16 cellular contexts compared by ENCODE assay signal in the genomic region with DNA sequence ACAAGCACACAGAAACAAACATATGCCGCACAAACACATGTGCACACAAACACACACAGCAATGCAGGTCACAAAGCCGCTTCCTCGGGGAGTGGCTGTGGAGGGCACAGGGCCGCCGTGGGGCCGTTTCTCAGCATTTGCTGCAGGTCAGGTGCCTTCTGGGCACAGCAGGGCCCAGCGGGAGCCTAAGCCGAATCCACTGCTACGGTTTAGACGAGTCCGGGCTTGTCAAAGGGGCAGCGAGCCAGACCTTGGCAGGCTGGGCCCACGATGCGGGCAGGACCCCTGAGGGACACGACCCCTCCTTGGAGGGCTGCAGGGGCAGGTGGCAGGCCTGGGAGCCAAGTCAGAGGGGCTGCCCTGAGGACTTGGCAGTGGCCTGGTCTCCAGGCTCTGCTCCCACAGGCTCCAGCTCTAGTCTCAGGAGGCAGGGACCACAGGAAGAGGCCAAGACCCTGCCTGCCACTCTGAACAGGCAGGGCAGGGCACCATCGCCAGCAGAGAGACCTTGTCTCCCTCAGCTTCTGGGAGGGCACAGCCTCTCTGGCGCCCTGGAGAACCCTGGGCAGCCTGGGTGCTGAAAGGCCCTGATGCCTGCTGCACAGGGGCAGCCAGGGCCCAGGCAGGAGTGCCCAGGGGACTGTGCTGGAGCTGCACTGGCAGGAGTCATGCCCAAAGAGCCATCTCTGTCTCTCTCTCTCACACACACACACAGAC. TPM values are rescaled to one million over a fixed set of nuclear protein-coding genes. Genes with fewer than 3 reads are reported as not detected.
"Had no signal": no experiment of that assay in that cellular context is flagged by ENCODE, and none has a peak within 500 bp of the region (broad histone marks: within the 10 kb centered on the region; RNA-seq: fewer than 3 reads in every experiment).

No MANE protein-coding gene starts in this region.

- H3K9me3 Mint-ChIP-seq: activated CD4-positive, alpha-beta memory T cell treated with anti-CD3 and anti-CD28 coated beads, Interleukin-2, amount 10 ng/mL, durations not matched to agents 7 days and 5 days; activated naive CD8-positive, alpha-beta T cell treated with anti-CD3 and anti-CD28 coated beads, Interleukin-2, amount 50 U/mL, for 24 hours; activated T-cell treated with anti-CD3 and anti-CD28 coated beads, Interleukin-2, amount 50 U/mL, for 72 hours had no signal

- H3K4me1 ChIP-seq: colonic mucosa, neural progenitor cell, parathyroid adenoma had no signal

- H3K36me3 ChIP-seq: cardiac muscle cell, colonic mucosa, neural progenitor cell, upper lobe of left lung had no signal

- DNase-seq: activated CD4-positive, alpha-beta memory T cell treated with anti-CD3 and anti-CD28 coated beads, Interleukin-2, amount 10 ng/mL, durations not matched to agents 7 days and 5 days; activated naive CD4-positive, alpha-beta T cell treated with Interleukin-2 at 50 U/mL for 16 hours; activated naive CD8-positive, alpha-beta T cell treated with anti-CD3 and anti-CD28 coated beads, Interleukin-2, amount 50 U/mL, for 24 hours; activated T-cell treated with anti-CD3 and anti-CD28 coated beads, Interleukin-2, amount 50 U/mL, for 72 hours; colonic mucosa; stimulated activated CD4-positive, alpha-beta T cell treated with anti-CD3 and anti-CD28 coated beads, Interleukin-4, amount 100 ng/mL, for 1 hour; stimulated activated CD8-positive, alpha-beta memory T cell treated with anti-CD3 and anti-CD28 coated beads, Interleukin-4, amount 100 ng/mL, for 48 hours; stimulated activated naive CD8-positive, alpha-beta T cell treated with anti-CD3 and anti-CD28 coated beads, Interleukin-15, Interleukin-2, amounts not matched to agents 100 U/mL and 50 U/mL, for 24 hours; T-helper 9 cell; upper lobe of left lung had no signal

- H3K27ac ChIP-seq: cardiac muscle cell, colonic mucosa, hepatocyte, neural progenitor cell, parathyroid adenoma, upper lobe of left lung had no signal

- H3K9me3 ChIP-seq: colonic mucosa, upper lobe of left lung had no signal

- H3K4me3 Mint-ChIP-seq: activated CD4-positive, alpha-beta memory T cell treated with anti-CD3 and anti-CD28 coated beads, Interleukin-2, amount 10 ng/mL, durations not matched to agents 7 days and 5 days; activated naive CD8-positive, alpha-beta T cell treated with anti-CD3 and anti-CD28 coated beads, Interleukin-2, amount 50 U/mL, for 24 hours; activated T-cell treated with anti-CD3 and anti-CD28 coated beads, Interleukin-2, amount 50 U/mL, for 72 hours; neural progenitor cell had no signal

- H3K36me3 Mint-ChIP-seq: neural progenitor cell had no signal

- H3K27me3 ChIP-seq: hepatocyte had no signal

- H3K4me3 ChIP-seq: cardiac muscle cell, colonic mucosa, hepatocyte, neural progenitor cell, upper lobe of left lung had no signal

- H3K4me1 Mint-ChIP-seq: activated naive CD8-positive, alpha-beta T cell treated with anti-CD3 and anti-CD28 coated beads, Interleukin-2, amount 50 U/mL, for 24 hours had no signal

- H3K27ac Mint-ChIP-seq: activated CD4-positive, alpha-beta memory T cell treated with anti-CD3 and anti-CD28 coated beads, Interleukin-2, amount 10 ng/mL, durations not matched to agents 7 days and 5 days; activated naive CD8-positive, alpha-beta T cell treated with anti-CD3 and anti-CD28 coated beads, Interleukin-2, amount 50 U/mL, for 24 hours; activated T-cell treated with anti-CD3 and anti-CD28 coated beads, Interleukin-2, amount 50 U/mL, for 72 hours; neural progenitor cell had no signal

RNA-seq across cellular contexts. Expression of gene ATP2B3, which starts 5.5 kb away (rescaled TPM):
- total RNA-seq: activated CD4-positive, alpha-beta memory T cell treated with anti-CD3 and anti-CD28 coated beads, Interleukin-2, amount 10 ng/mL, durations not matched to agents 7 days and 5 days; activated T-cell treated with anti-CD3 and anti-CD28 coated beads, Interleukin-2, amount 50 U/mL, for 72 hours; hepatocyte; kidney epithelial cell; liver had no signal
- polyA plus RNA-seq: liver had no signal

RNA-seq across cellular contexts. Expression of gene BGN, which starts 17.2 kb away (rescaled TPM):
- total RNA-seq: activated CD4-positive, alpha-beta memory T cell treated with anti-CD3 and anti-CD28 coated beads, Interleukin-2, amount 10 ng/mL, durations not matched to agents 7 days and 5 days; activated T-cell treated with anti-CD3 and anti-CD28 coated beads, Interleukin-2, amount 50 U/mL, for 72 hours had no signal
